Comparison of ENCODE assay signal across 21 cellular contexts in the genomic region with DNA sequence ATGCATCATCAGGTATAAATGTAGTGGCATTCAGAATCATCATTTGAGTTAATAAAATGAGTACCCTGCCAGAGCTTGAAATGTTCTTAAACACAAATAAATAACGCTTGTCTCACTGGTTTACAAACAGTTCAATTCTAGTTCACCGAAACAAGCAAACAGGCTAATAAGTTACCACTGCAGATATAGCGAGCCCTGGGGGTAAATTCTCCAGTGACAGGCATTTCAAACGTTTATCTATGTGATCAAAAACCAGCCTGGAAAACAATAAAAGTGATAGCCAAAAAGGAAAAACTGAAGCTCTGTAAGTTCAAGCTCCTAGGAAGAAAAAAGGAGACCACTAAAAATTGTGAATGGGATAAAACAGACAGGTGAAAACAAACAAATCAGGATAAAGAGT.
DNase-seq lines count a peak whose midpoint lies in the region; ATAC-seq and TF ChIP-seq lines count a peak whose summit lies in the region.
"Had no signal": no experiment of that assay in that cellular context is flagged by ENCODE, and none has a peak within 500 bp of the region (broad histone marks: within the 10 kb centered on the region; RNA-seq: fewer than 3 reads in every experiment).

No MANE protein-coding gene starts in this region.

- H3K4ac ChIP-seq in trophoblast cell (ENCODE audit: low read depth, low read length): no peak overlapping the region

- TF ChIP-seq CTCF in MCF 10A (IDR thresholded peaks at IDR 0.05; ENCODE audit: unreplicated experiment): no peak
- no peak for TF ChIP-seq CTCF in mammary epithelial cell (conservative IDR thresholded peaks at IDR 0.05 in 1 of 2, IDR thresholded peaks at IDR 0.05 in 1 of 2; ENCODE audit: extremely low read depth in 1 of 2, insufficient read depth in 1 of 2, low read depth in 1 of 2, low read length in 2 of 2)
- TF ChIP-seq CTCF in body of pancreas (IDR thresholded peaks at IDR 0.05): no peak

- H3K4me1 ChIP-seq in mammary epithelial cell (ENCODE audit: insufficient read depth, low read length) (no peaks in the 10 kb centered on the region), body of pancreas (peaks cover 25% of the 10 kb centered on the region), trophoblast cell (ENCODE audit: control insufficient read depth in 1 of 2, insufficient read depth in 2 of 2, low read length in 2 of 2) (peaks cover 18 to 21% of the 10 kb centered on the region in 2 experiments)

- H3K18ac ChIP-seq in trophoblast cell (ENCODE audit: low read length): no peak overlapping the region

- H3K9ac ChIP-seq in mammary epithelial cell (ENCODE audit: insufficient read depth, low read length) (no peak overlapping the region), trophoblast cell (ENCODE audit: low read length) (no peak overlapping the region)

- dilution Hi-C loops in mammary epithelial cell (cut with HindIII; ENCODE audit: low sequenced_read_pairs): no loop called here

- POLR2A ChIA-PET in MCF 10A (lab: Yijun Ruan, JAX): interaction anchor here (0.9 to 1.8 kb wide), 3 partner anchors 9 to 18 kb away, joined by 3 to 5 read pairs (median 4); no protein-coding TSS in a partner anchor

- peaks cover 7% of the 10 kb centered on the region for H3K36me3 Mint-ChIP-seq in MCF 10A (ENCODE audit: insufficient read depth, unreplicated experiment)

- H2AFZ ChIP-seq in mammary epithelial cell (ENCODE audit: low read depth, low read length) (no peak overlapping the region), trophoblast cell (ENCODE audit: insufficient read depth, low read length, poor library complexity) (no peak overlapping the region)

- no peak overlapping the region for H4K91ac ChIP-seq in trophoblast cell (ENCODE audit: low read depth, low read length)

- no peaks in the 10 kb centered on the region for H3K79me2 ChIP-seq in mammary epithelial cell (ENCODE audit: insufficient read depth, low read length)
- peaks cover 3% of the 10 kb centered on the region for H3K79me2 ChIP-seq in trophoblast cell (ENCODE audit: control insufficient read depth, insufficient read depth, low read length, poor library complexity)

- H3K4me3 ChIP-seq in mammary epithelial cell (replicated peaks in 1 of 3; ENCODE audit: insufficient read depth in 1 of 3, low read depth in 2 of 3, low read length in 3 of 3) (no peak overlapping the region), body of pancreas (no peak overlapping the region), trophoblast cell (ENCODE audit: low read depth, low read length) (no peak overlapping the region)
- H3K4me3 ChIP-seq: SK-N-MC had no signal

- H3K4me2 ChIP-seq in mammary epithelial cell (ENCODE audit: insufficient read depth, low read depth, low read length) (no peak overlapping the region), trophoblast cell (ENCODE audit: low read length) (no peak overlapping the region)

- 90% methylated on average over 4 of the region's 4 CpGs for WGBS in mammary epithelial cell (ENCODE audit: low coverage, missing lambda C conversion rate)
- WGBS in body of pancreas, 2 donors: 70 to 73% methylated on average over 4 of the region's 4 CpGs
- WGBS in trophoblast cell (ENCODE audit: extremely low coverage, insufficient coverage, insufficient read length): no CpG with 5 or more reads among the region's 4 CpGs

- no peak overlapping the region for H4K8ac ChIP-seq in trophoblast cell (ENCODE audit: low read depth, low read length)

- DNase-seq in MCF 10A (ENCODE audit: unreplicated experiment): no peak
- no peak for DNase-seq in mammary epithelial cell
- DNase-seq in body of pancreas: no peak
- DNase-seq in trophoblast cell: peak; percentile 55 to 79
- no peak for DNase-seq in RKO (ENCODE audit: low spot score)
- DNase-seq in dedifferentiated amniotic fluid mesenchymal stem cell (ENCODE audit: extremely low spot score): no peak
- DNase-seq in RPMI8226: no peak
- DNase-seq in NCI-H524 (lab: John Stamatoyannopoulos, UW): no peak
- DNase-seq: 8988T, AML-193, DMS53, GF-D8, NCI-H1694, NCI-H2081, NCI-H2171, NCI-H526, OCI-M1, SHP77 had no signal

- no peaks in the 10 kb centered on the region for H4K20me1 ChIP-seq in mammary epithelial cell (ENCODE audit: insufficient read depth, low read length)

- H2BK12ac ChIP-seq in trophoblast cell (ENCODE audit: low read length): no peak overlapping the region

- H3K23ac ChIP-seq in trophoblast cell (ENCODE audit: low read length): no peak overlapping the region

- H2AK5ac ChIP-seq in trophoblast cell (ENCODE audit: low read length): no peak overlapping the region

- H3K9me3 ChIP-seq in mammary epithelial cell (replicated peaks; ENCODE audit: insufficient read depth, low read length): no peaks in the 10 kb centered on the region
- no peaks in the 10 kb centered on the region for H3K9me3 ChIP-seq in body of pancreas
- no peaks in the 10 kb centered on the region for H3K9me3 ChIP-seq in trophoblast cell (ENCODE audit: insufficient read depth, low read depth, low read length)

- in situ Hi-C loops in mammary epithelial cell (cut with MboI; ENCODE audit: low sequenced_read_pairs in 2 of 2): no loop called here

- no peak overlapping the region for H3K14ac ChIP-seq in trophoblast cell (ENCODE audit: low read length)

- H3K4me1 Mint-ChIP-seq in MCF 10A (ENCODE audit: insufficient read depth, unreplicated experiment): peaks cover 8% of the 10 kb centered on the region

- H3K27me3 Mint-ChIP-seq in MCF 10A (ENCODE audit: insufficient read depth, unreplicated experiment): no peaks in the 10 kb centered on the region
- H3K27me3 Mint-ChIP-seq: IgD-negative memory B cell had no signal

- peak overlapping the region; percentile 69 for H2BK5ac ChIP-seq in trophoblast cell (ENCODE audit: low read depth, low read length, poor library complexity)

- no peaks in the 10 kb centered on the region for H3K9me3 Mint-ChIP-seq in MCF 10A (ENCODE audit: unreplicated experiment)

- H2BK120ac ChIP-seq in trophoblast cell (ENCODE audit: insufficient read depth, low read length, poor library complexity): no peak overlapping the region

- BruUV-seq in MCF 10A (replicated peaks; lab: Mats Ljungman, UMichigan) (no TSS peak), mammary epithelial cell (replicated peaks; lab: Mats Ljungman, UMichigan) (no TSS peak)

- H3K27me3 ChIP-seq in mammary epithelial cell (ENCODE audit: insufficient read depth, low read length) (no peaks in the 10 kb centered on the region), body of pancreas (no peaks in the 10 kb centered on the region), trophoblast cell (ENCODE audit: insufficient read depth, low read length) (no peaks in the 10 kb centered on the region)

- H3K27ac Mint-ChIP-seq in MCF 10A (ENCODE audit: low read depth, unreplicated experiment): peak overlapping the region; percentile 42
- H3K27ac Mint-ChIP-seq: IgD-negative memory B cell had no signal

- H3K4me3 Mint-ChIP-seq in MCF 10A (ENCODE audit: unreplicated experiment): no peak overlapping the region
- H3K4me3 Mint-ChIP-seq: CD14-positive monocyte, IgD-negative memory B cell had no signal

- H3K27ac ChIP-seq in mammary epithelial cell (ENCODE audit: insufficient read depth, low read depth, low read length) (no peak overlapping the region), body of pancreas (peak overlapping the region in 3 of 4 donors; percentile 5 to 57 (median 9)), trophoblast cell (ENCODE audit: low read depth, low read length) (peak overlapping the region; percentile 50)
- H3K27ac ChIP-seq: SK-N-MC had no signal

- intact Hi-C loops in MCF 10A (cut with micrococcal nuclease): no loop called here
- intact Hi-C loops in mammary epithelial cell (cut with micrococcal nuclease): no loop called here
- intact Hi-C loops in body of pancreas (cut with DNase I): no loop called here

- ATAC-seq in body of pancreas: peak; percentile 71

- H3K36me3 ChIP-seq in mammary epithelial cell (ENCODE audit: insufficient read depth, low read length) (no peaks in the 10 kb centered on the region), body of pancreas (replicated peaks in 1 of 2; ENCODE audit: insufficient read depth in 1 of 2, low read depth in 2 of 2) (no peaks in the 10 kb centered on the region), trophoblast cell (ENCODE audit: control insufficient read depth in 1 of 2, insufficient read depth in 2 of 2, low read length in 2 of 2) (no peaks in the 10 kb centered on the region)

- CTCF ChIA-PET in MCF 10A (lab: Yijun Ruan, JAX): no interaction called here
- CTCF ChIA-PET in mammary epithelial cell (lab: Charles Lee; ENCODE audit: low non-redundant PET): no interaction called here

- H4K12ac ChIP-seq in trophoblast cell (ENCODE audit: low read depth, low read length): no peak overlapping the region

- no peak for TF ChIP-seq POLR2A in body of pancreas (IDR thresholded peaks at IDR 0.05)

- peaks cover 17% of the 10 kb centered on the region for H3K79me1 ChIP-seq in trophoblast cell (ENCODE audit: low read length)

Comparison
In these comparisons a context has a peak if more than half of its experiments do, and no peak if none do; other contexts are left out.
1. DNase-seq: peak in trophoblast cell (2 of 2); none in MCF 10A (single experiment), mammary epithelial cell (single experiment), body of pancreas (0 of 4), RKO (single experiment), dedifferentiated amniotic fluid mesenchymal stem cell (single experiment), RPMI8226 (single experiment) and NCI-H524 (0 of 2).